8 cellular contexts compared by ENCODE assay signal in the genomic region with DNA sequence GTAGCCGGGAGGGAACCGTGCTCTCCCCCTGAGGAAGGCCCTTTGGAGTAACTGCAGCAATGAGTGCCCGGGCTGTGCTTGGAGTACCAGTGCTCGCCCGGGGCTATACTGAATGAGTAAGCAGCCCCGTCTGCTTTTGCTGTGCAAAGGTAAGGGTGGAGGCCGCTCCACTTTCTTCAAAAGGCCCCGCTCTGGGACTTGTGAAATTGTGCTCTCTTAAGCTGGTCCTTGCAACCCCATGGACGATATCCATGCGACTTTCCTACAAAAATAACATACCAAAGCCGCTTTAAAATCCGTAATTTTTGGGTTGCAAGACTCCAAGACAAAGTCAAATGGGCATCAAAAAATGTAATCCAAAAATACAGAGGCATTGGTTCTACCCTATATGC. TPM values are rescaled to one million over a fixed set of nuclear protein-coding genes. Genes with fewer than 3 reads are reported as not detected.
DNase-seq lines count a peak whose midpoint lies in the region; FAIRE-seq and TF ChIP-seq lines count a peak whose summit lies in the region.

No MANE protein-coding gene starts in this region.

- no peaks in the 10 kb centered on the region for H3K9me3 ChIP-seq in endothelial cell of umbilical vein (replicated peaks; ENCODE audit: control insufficient read depth, insufficient read depth, low read length)
- no peaks in the 10 kb centered on the region for H3K9me3 ChIP-seq in neural progenitor cell (ENCODE audit: low read depth)

- peak overlapping the region; percentile 69 for H3K4me3 ChIP-seq in AG04449 (ENCODE audit: low read depth, low read length)
- H3K4me3 ChIP-seq in H7 (ENCODE audit: insufficient read depth, low read depth, low read length): peak overlapping the region; percentile 44
- peak overlapping the region; percentile 74 for H3K4me3 ChIP-seq in WI38 (ENCODE audit: low read depth, low read length)
- H3K4me3 ChIP-seq in endothelial cell of umbilical vein (replicated peaks in 1 of 3; ENCODE audit: insufficient read depth in 1 of 3, low read depth in 1 of 3, low read length in 3 of 3): peak overlapping the region; percentile 37 to 80 (median 60)
- H3K4me3 ChIP-seq in neural progenitor cell: peak overlapping the region; percentile 68

- H3K27ac Mint-ChIP-seq in neural progenitor cell: no peak overlapping the region

- no peak overlapping the region for H3K9ac ChIP-seq in endothelial cell of umbilical vein (replicated peaks; ENCODE audit: extremely low read depth, insufficient read depth, low read length)
- no peak overlapping the region for H3K9ac ChIP-seq in neural progenitor cell

- peaks cover 16% of the 10 kb centered on the region for H3K27me3 Mint-ChIP-seq in neural progenitor cell (ENCODE audit: insufficient read depth, low read depth)

- H3K4me2 ChIP-seq in endothelial cell of umbilical vein (ENCODE audit: insufficient read depth, low read length) (peak overlapping the region; percentile 91), neural progenitor cell (peak overlapping the region; percentile 89)

- no peaks in the 10 kb centered on the region for H3K36me3 Mint-ChIP-seq in neural progenitor cell

- dilution Hi-C loops in endothelial cell of umbilical vein (cut with MboI; ENCODE audit: extremely low pct_ligation_motif_present, low sequenced_read_pairs): no loop called here

- peak overlapping the region; percentile 73 for H3K4me3 Mint-ChIP-seq in neural progenitor cell

- H3K4me1 ChIP-seq in endothelial cell of umbilical vein (ENCODE audit: control insufficient read depth, extremely low read depth, insufficient read depth, low read length) (peaks cover 11% of the 10 kb centered on the region), neural progenitor cell (peaks cover 8% of the 10 kb centered on the region)

- no peak for TF ChIP-seq POLR2A in endothelial cell of umbilical vein (IDR thresholded peaks at IDR 0.05; ENCODE audit: low read depth, low read length)

- H3K27me3 ChIP-seq in H7 (ENCODE audit: control insufficient read depth, insufficient read depth, low read length): peaks cover 7% of the 10 kb centered on the region; the same call in 1 of the 2 replicates
- peaks cover 0 to 1% of the 10 kb centered on the region in 2 experiments for H3K27me3 ChIP-seq in endothelial cell of umbilical vein (ENCODE audit: control insufficient read depth in 2 of 2, insufficient read depth in 2 of 2, low read length in 2 of 2)
- H3K27me3 ChIP-seq in neural progenitor cell: peaks cover 43% of the 10 kb centered on the region

- H3K79me2 ChIP-seq in endothelial cell of umbilical vein (ENCODE audit: control insufficient read depth, insufficient read depth, low read length): no peaks in the 10 kb centered on the region
- no peaks in the 10 kb centered on the region for H3K79me2 ChIP-seq in neural progenitor cell (ENCODE audit: low read depth)

- H4K20me1 ChIP-seq in endothelial cell of umbilical vein (replicated peaks; ENCODE audit: control insufficient read depth, extremely low read depth, insufficient read depth, low read length): no peaks in the 10 kb centered on the region
- peaks cover 25% of the 10 kb centered on the region for H4K20me1 ChIP-seq in neural progenitor cell (ENCODE audit: low read depth)

- TF ChIP-seq CTCF in AG04449 (IDR thresholded peaks at IDR 0.05; ENCODE audit: insufficient read depth, low read length, missing control alignments) (no peak), WI38 (IDR thresholded peaks at IDR 0.05; ENCODE audit: low read depth, low read length) (no peak), endothelial cell of umbilical vein (IDR thresholded peaks at IDR 0.05; ENCODE audit: extremely low read depth in 1 of 2, insufficient read depth in 1 of 2, low read depth in 1 of 2, low read length in 2 of 2) (no peak), neural progenitor cell (IDR thresholded peaks at IDR 0.05) (no peak)

- no peak overlapping the region for H3K27ac ChIP-seq in endothelial cell of umbilical vein (ENCODE audit: insufficient read depth, low read depth, low read length)
- no peak overlapping the region for H3K27ac ChIP-seq in neural progenitor cell

- BruUV-seq in endothelial cell of umbilical vein (replicated peaks; lab: Mats Ljungman, UMichigan): no TSS peak

- intact Hi-C loops in endothelial cell of umbilical vein (cut with micrococcal nuclease) (no loop called here), posterior vena cava (cut with DNase I) (loop anchor here in 1 of 2 donors (5.0 kb wide), 1 partner anchor 57 kb away; no protein-coding TSS in a partner anchor)

- H3K9me3 Mint-ChIP-seq in neural progenitor cell: no peaks in the 10 kb centered on the region

- peaks cover 20% of the 10 kb centered on the region for H3K4me1 Mint-ChIP-seq in neural progenitor cell

- peak; percentile 54 for FAIRE-seq in endothelial cell of umbilical vein (lab: Jason Lieb, UNC)

- peaks cover 22% of the 10 kb centered on the region for H3F3A ChIP-seq in neural progenitor cell (ENCODE audit: low read depth)

- CTCF ChIA-PET in AG04449 (lab: Yijun Ruan, JAX) (interaction anchor here (0.9 to 3.0 kb wide), 4 partner anchors 14 to 295 kb away, joined by 3 to 29 read pairs (median 3); no protein-coding TSS in a partner anchor), endothelial cell of umbilical vein (lab: Charles Lee) (interaction anchor here (1.0 to 3.0 kb wide), 3 partner anchors 14 to 57 kb away, joined by 3 to 22 read pairs (median 8); no protein-coding TSS in a partner anchor)

- POLR2A ChIA-PET in AG04449 (lab: Yijun Ruan, JAX) (interaction anchor here (1.5 kb wide), 1 partner anchor 87 kb away, joined by 6 read pairs; no protein-coding TSS in a partner anchor), endothelial cell of umbilical vein (lab: Charles Lee) (no interaction called here)

- H3K36me3 ChIP-seq in H7 (replicated peaks; ENCODE audit: control insufficient read depth, insufficient read depth, low read length) (no peaks in the 10 kb centered on the region), endothelial cell of umbilical vein (ENCODE audit: control insufficient read depth in 2 of 2, extremely low read depth in 1 of 2, insufficient read depth in 2 of 2, low read length in 2 of 2) (no peaks in the 10 kb centered on the region), neural progenitor cell (no peaks in the 10 kb centered on the region)

- DNase-seq in AG04449 (ENCODE audit: low read depth, low spot score) (no peak), H7 (peak; percentile 50), endothelial cell of umbilical vein (ENCODE audit: low read depth, low spot score) (no peak), neural progenitor cell (ENCODE audit: low spot score) (peak; percentile 55), SIG-M5 treated with dmso at 0.1 percent for 504 hours (lab: John Stamatoyannopoulos, UW; ENCODE audit: unreplicated experiment) (no peak), posterior vena cava (ENCODE audit: low spot score) (no peak), DMS153 treated with DMSO at 0.1 percent for 48 hours (lab: John Stamatoyannopoulos, UW; ENCODE audit: unreplicated experiment) (no peak)

- peak overlapping the region; percentile 80 for H2AFZ ChIP-seq in endothelial cell of umbilical vein (ENCODE audit: low read depth, low read length)
- no peak overlapping the region for H2AFZ ChIP-seq in neural progenitor cell (replicated peaks)

- no peaks in the 10 kb centered on the region for H3K9me1 ChIP-seq in endothelial cell of umbilical vein (replicated peaks; ENCODE audit: control insufficient read depth, extremely low read depth, insufficient read depth, low read length)

TF ChIP-seq in endothelial cell of umbilical vein, 7 proteins besides CTCF, POLR2A, EP300 and RAD21:
- TF ChIP-seq, protein P1, sequence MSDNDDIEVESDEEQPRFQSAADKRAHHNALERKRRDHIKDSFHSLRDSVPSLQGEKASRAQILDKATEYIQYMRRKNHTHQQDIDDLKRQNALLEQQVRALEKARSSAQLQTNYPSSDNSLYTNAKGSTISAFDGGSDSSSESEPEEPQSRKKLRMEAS (IDR thresholded peaks at IDR 0.05; ENCODE audit: insufficient read depth, insufficient read length): no peak
- TF ChIP-seq JUN (IDR thresholded peaks at IDR 0.05; ENCODE audit: borderline replicate concordance, insufficient read depth, insufficient read length, low read depth) (no peak), FOS (IDR thresholded peaks at IDR 0.05; ENCODE audit: borderline replicate concordance, insufficient read depth, low read length) (no peak), EZH2 (IDR thresholded peaks at IDR 0.05; ENCODE audit: borderline replicate concordance, low read depth, low read length, severe bottlenecking) (no peak), GATA2 (IDR thresholded peaks at IDR 0.05; ENCODE audit: insufficient read depth, insufficient read length, low read depth, low read length) (no peak), POLR2AphosphoS5 (IDR thresholded peaks at IDR 0.05; ENCODE audit: insufficient read depth, low read depth, low read length) (no peak), MYC (IDR thresholded peaks at IDR 0.05; ENCODE audit: low read depth, low read length) (no peak)

RNA-seq across cellular contexts. Expression of a gene that starts 0.6 kb away (rescaled TPM):
- total RNA-seq in H7 (2014; rRNA removed; shearing (Covaris generic)): 38.6 and 45.8 TPM in 2 replicates
- total RNA-seq in endothelial cell of umbilical vein (6.0 and 7.4 TPM in 2 replicates), neural progenitor cell (ENCODE audit: low replicate concordance) (35.6 and 40.6 TPM in 2 replicates), posterior vena cava (10 to 100 TPM; 10.8 to 12.4 TPM)
- 3.0 and 4.7 TPM in 2 replicates for polyA plus RNA-seq in endothelial cell of umbilical vein
- 7.6 and 10.1 TPM in 2 replicates for polyA plus RNA-seq in endothelial cell of umbilical vein (2011; cell fraction: cytosol; rRNA removed)
- 2.5 and 4.2 TPM in 2 replicates for polyA plus RNA-seq in endothelial cell of umbilical vein (2011; cell fraction: nucleus; rRNA removed)
- 8.0 and 11.7 TPM in 2 replicates for polyA plus RNA-seq in endothelial cell of umbilical vein (2012)
- polyA minus RNA-seq in endothelial cell of umbilical vein: 1.9 and 6.2 TPM in 2 replicates
- 27.8 TPM for polyA minus RNA-seq in endothelial cell of umbilical vein (2011; cell fraction: cytosol; rRNA and poly(A)+ RNA removed)
- 4.7 and 4.9 TPM in 2 replicates for polyA minus RNA-seq in endothelial cell of umbilical vein (2011; cell fraction: nucleus; rRNA and poly(A)+ RNA removed)

Comparison
In these comparisons a context has a peak if more than half of its experiments do, and no peak if none do; other contexts are left out.
1. DNase-seq: peak in H7 (single experiment) and neural progenitor cell (single experiment); none in AG04449 (single experiment), endothelial cell of umbilical vein (single experiment), SIG-M5 treated with dmso at 0.1 percent for 504 hours (single experiment), posterior vena cava (single experiment) and DMS153 treated with DMSO at 0.1 percent for 48 hours (single experiment).
2. Peak in every context shown above with its lines, with median percentiles within 50 percentile points of each other: H3K4me3 ChIP-seq.